ENCODE assay signal across 18 cellular contexts in the genomic region with DNA sequence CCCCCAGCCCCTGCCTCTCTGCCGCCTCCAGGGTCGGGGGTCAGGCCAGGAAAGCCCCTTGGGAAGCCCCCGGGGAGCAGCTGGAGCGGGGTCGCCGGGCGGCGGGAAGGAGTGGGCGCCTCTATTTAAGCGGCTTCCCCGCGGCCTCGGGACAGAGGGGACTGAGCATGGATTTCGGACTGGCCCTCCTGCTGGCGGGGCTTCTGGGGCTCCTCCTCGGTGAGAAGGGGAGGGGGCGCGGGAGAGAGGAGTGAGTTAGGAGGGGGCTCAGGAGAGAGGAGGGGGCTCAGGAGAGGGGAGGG. TPM values are rescaled to one million over a fixed set of nuclear protein-coding genes. Genes with fewer than 3 reads are reported as not detected.
A peak's percentile ranks its signal among the peaks of the same experiment; 100 is the strongest.
DNase-seq lines count a peak whose midpoint lies in the region; ATAC-seq and TF ChIP-seq lines count a peak whose summit lies in the region.
"Had no signal": no experiment of that assay in that cellular context is flagged by ENCODE, and none has a peak within 500 bp of the region (broad histone marks: within the 10 kb centered on the region; RNA-seq: fewer than 3 reads in every experiment).

A gene (plus strand): TSS at position 154 of the 302 bp plus-strand sequence. CDS start 14 bp downstream, at position 168.

- DNase-seq in activated naive CD4-positive, alpha-beta T cell treated with anti-CD3 and anti-CD28 coated beads for 36 hours, result no peak
- DNase-seq in dorsolateral prefrontal cortex, result no peak
- peak; percentile 42 for DNase-seq in islet precursor cell
- no peak for DNase-seq in DMS53 (lab: John Stamatoyannopoulos, UW)
- no peak for DNase-seq in CD1c-positive myeloid dendritic cell (ENCODE audit: extremely low spot score)
- no peak for DNase-seq in gastrocnemius medialis
- DNase-seq in GM20000 (ENCODE audit: low spot score), result no peak
- DNase-seq: NCI-H1092 treated with DMSO at 0.1 percent for 48 hours, NCI-H2081, NCI-H446 treated with DMSO at 0.1 percent for 48 hours had no signal

- in situ Hi-C loops in gastrocnemius medialis (cut with MboI; ENCODE audit: low sequenced_read_pairs in 4 of 4), result no loop called here

- H3K27ac ChIP-seq in dorsolateral prefrontal cortex (peak within 1 kb of the TSS in 29 of 59 donors; percentile 3 to 79 (median 44)), gastrocnemius medialis (no peak within 1 kb of the TSS)
- H3K27ac ChIP-seq: 22Rv1, adrenal gland, epithelial cell of prostate, prostate gland had no signal

- H3K4me3 ChIP-seq in dorsolateral prefrontal cortex (peak within 1 kb of the TSS in 33 of 59 donors; percentile 4 to 56 (median 38)), gastrocnemius medialis (no peak within 1 kb of the TSS)
- H3K4me3 ChIP-seq: adrenal gland had no signal

- H3K36me3 ChIP-seq in gastrocnemius medialis, result no peaks in the 10 kb centered on the region
- H3K36me3 ChIP-seq: adrenal gland, prostate gland had no signal

- H3K27ac Mint-ChIP-seq in activated naive CD4-positive, alpha-beta T cell treated with anti-CD3 and anti-CD28 coated beads, Interleukin-2, amount 50 U/mL, for 24 hours, result no peak within 1 kb of the TSS
- H3K27ac Mint-ChIP-seq in activated naive CD4-positive, alpha-beta T cell treated with anti-CD3 and anti-CD28 coated beads for 36 hours, result no peak within 1 kb of the TSS
- H3K27ac Mint-ChIP-seq: T-cell, type B pancreatic cell had no signal

- H3K36me3 Mint-ChIP-seq in activated naive CD4-positive, alpha-beta T cell treated with anti-CD3 and anti-CD28 coated beads, Interleukin-2, amount 50 U/mL, for 24 hours, result no peaks in the 10 kb centered on the region
- H3K36me3 Mint-ChIP-seq in activated naive CD4-positive, alpha-beta T cell treated with anti-CD3 and anti-CD28 coated beads for 36 hours (ENCODE audit: low read depth), result no peaks in the 10 kb centered on the region
- H3K36me3 Mint-ChIP-seq: type B pancreatic cell had no signal

- peak within 1 kb of the TSS; percentile 30 for H3K4me3 Mint-ChIP-seq in activated naive CD4-positive, alpha-beta T cell treated with anti-CD3 and anti-CD28 coated beads, Interleukin-2, amount 50 U/mL, for 24 hours
- no peak within 1 kb of the TSS for H3K4me3 Mint-ChIP-seq in activated naive CD4-positive, alpha-beta T cell treated with anti-CD3 and anti-CD28 coated beads for 36 hours
- H3K4me3 Mint-ChIP-seq: type B pancreatic cell had no signal

- H3K4me1 Mint-ChIP-seq in activated naive CD4-positive, alpha-beta T cell treated with anti-CD3 and anti-CD28 coated beads, Interleukin-2, amount 50 U/mL, for 24 hours, result peaks cover 8% of the 10 kb centered on the region
- H3K4me1 Mint-ChIP-seq in activated naive CD4-positive, alpha-beta T cell treated with anti-CD3 and anti-CD28 coated beads for 36 hours (ENCODE audit: low read depth), result peaks cover 9% of the 10 kb centered on the region

- no peaks in the 10 kb centered on the region for H3K9me3 Mint-ChIP-seq in activated naive CD4-positive, alpha-beta T cell treated with anti-CD3 and anti-CD28 coated beads, Interleukin-2, amount 50 U/mL, for 24 hours
- H3K9me3 Mint-ChIP-seq in activated naive CD4-positive, alpha-beta T cell treated with anti-CD3 and anti-CD28 coated beads for 36 hours, result peaks cover 1% of the 10 kb centered on the region
- H3K9me3 Mint-ChIP-seq: T-cell, type B pancreatic cell had no signal

- H3K27me3 ChIP-seq in dorsolateral prefrontal cortex (peaks cover 0 to 26% (median 10%) of the 10 kb centered on the region in 45 donors), gastrocnemius medialis (peaks cover 25 to 49% (median 42%) of the 10 kb centered on the region in 3 donors)

- peaks cover 7% of the 10 kb centered on the region for H3K27me3 Mint-ChIP-seq in activated naive CD4-positive, alpha-beta T cell treated with anti-CD3 and anti-CD28 coated beads, Interleukin-2, amount 50 U/mL, for 24 hours
- peaks cover 20% of the 10 kb centered on the region for H3K27me3 Mint-ChIP-seq in activated naive CD4-positive, alpha-beta T cell treated with anti-CD3 and anti-CD28 coated beads for 36 hours (ENCODE audit: low read depth)

- TF ChIP-seq CTCF in dorsolateral prefrontal cortex (IDR thresholded peaks at IDR 0.05 in 54 of 56, conservative IDR thresholded peaks at IDR 0.05 in 2 of 56; ENCODE audit: low read depth in 1 of 56, partially characterized antibody in 56 of 56) (no peak), gastrocnemius medialis (IDR thresholded peaks at IDR 0.05 in 4 of 5, conservative IDR thresholded peaks at IDR 0.05 in 1 of 5) (no peak), GM20000 (IDR thresholded peaks at IDR 0.05; ENCODE audit: extremely low read depth, missing control alignments) (no peak)

- no peaks in the 10 kb centered on the region for H3K9me3 ChIP-seq in gastrocnemius medialis
- H3K9me3 ChIP-seq: adrenal gland, prostate gland had no signal

- peaks cover 0 to 7% of the 10 kb centered on the region in 2 donors for H3K4me1 ChIP-seq in gastrocnemius medialis
- H3K4me1 ChIP-seq: prostate gland had no signal

- ATAC-seq in gastrocnemius medialis, result no peak

- TF ChIP-seq POLR2A in gastrocnemius medialis (IDR thresholded peaks at IDR 0.05), result no peak

- CTCF ChIA-PET in activated naive CD4-positive, alpha-beta T cell treated with anti-CD3 and anti-CD28 coated beads for 36 hours (lab: Charles Lee), result interaction anchor here (0.7 kb wide), 1 partner anchor 20 kb away, joined by 3 read pairs; no protein-coding TSS in a partner anchor

- intact Hi-C loops in activated naive CD4-positive, alpha-beta T cell treated with anti-CD3 and anti-CD28 coated beads for 36 hours (cut with micrococcal nuclease), result no loop called here
- intact Hi-C loops in dorsolateral prefrontal cortex (cut with DNase I) (no loop called here), gastrocnemius medialis (cut with DNase I; ENCODE audit: low total_unique reads) (no loop called here)

RNA-seq across cellular contexts. Expression of the gene that starts here (rescaled TPM):
- under 1 TPM; 0.24 to 0.37 TPM for total RNA-seq in activated naive CD4-positive, alpha-beta T cell treated with anti-CD3 and anti-CD28 coated beads for 36 hours
- 10 to 100 TPM in 8 of 120 experiments, 1 to 10 TPM in 112; 3.0 to 15.5 (median 6.7) TPM for total RNA-seq in dorsolateral prefrontal cortex
- total RNA-seq in gastrocnemius medialis, result under 1 TPM in 1 of 4 donors, not detected in 3; 0.18 TPM
- total RNA-seq: bronchial epithelial cell had no signal

Comparison
In these comparisons a context has a peak if more than half of its experiments do, and no peak if none do; other contexts are left out.
1. H3K4me3 ChIP-seq: peak in dorsolateral prefrontal cortex (33 of 59); none in gastrocnemius medialis (0 of 4).